8 cellular contexts compared by ENCODE assay signal in the genomic region with DNA sequence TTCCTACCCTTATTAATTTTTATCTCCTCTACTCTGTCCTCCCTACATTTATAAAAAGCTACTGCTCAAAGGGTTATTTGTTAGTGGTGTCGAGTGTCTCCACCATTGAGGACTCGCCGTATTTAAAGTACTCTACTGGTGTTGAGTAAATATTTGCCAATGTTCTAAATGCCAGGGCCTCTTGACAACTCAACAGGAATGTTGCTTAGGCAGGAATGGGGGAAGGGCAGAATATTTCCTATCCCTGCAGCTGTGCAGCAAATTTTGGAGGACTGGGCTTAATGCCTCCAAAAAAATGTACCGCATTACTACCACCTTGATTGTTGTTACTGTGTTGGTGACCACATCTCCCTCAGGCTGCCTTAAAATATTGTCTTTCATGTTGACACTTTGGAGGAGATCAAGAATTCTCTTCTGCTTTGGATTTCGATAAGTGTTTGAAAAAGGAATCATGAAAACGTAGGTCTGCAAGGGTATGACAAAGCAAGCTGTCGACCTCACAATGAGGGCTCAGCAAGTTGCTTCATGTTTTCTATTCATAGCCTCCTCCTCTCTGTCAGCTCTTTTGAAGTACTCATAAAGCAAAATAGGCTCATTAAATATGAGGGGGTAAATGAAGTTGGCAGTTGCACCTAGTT.
DNase-seq lines count a peak whose midpoint lies in the region; ATAC-seq and TF ChIP-seq lines count a peak whose summit lies in the region.

No MANE protein-coding gene starts in this region.

- TF ChIP-seq CTCF in epithelial cell of esophagus (IDR thresholded peaks at IDR 0.05; ENCODE audit: insufficient read depth, low read depth, low read length, missing control alignments), result no peak

- H3K79me1 ChIP-seq in neuronal stem cell (ENCODE audit: low read depth, low read length), result no peaks in the 10 kb centered on the region

- no peak overlapping the region for H4K8ac ChIP-seq in neuronal stem cell (ENCODE audit: low read depth, low read length)

- H3K27ac ChIP-seq in neuronal stem cell (replicated peaks; ENCODE audit: low read length), result no peak overlapping the region

- H3K14ac ChIP-seq in neuronal stem cell (ENCODE audit: low read length), result no peak overlapping the region

- no peak overlapping the region for H2BK15ac ChIP-seq in neuronal stem cell (ENCODE audit: low read length)

- H3K27me3 ChIP-seq in HAP-1 (ENCODE audit: low read depth) (no peaks in the 10 kb centered on the region), neuronal stem cell (ENCODE audit: control insufficient read depth in 3 of 3, insufficient read depth in 3 of 3, low read depth in 1 of 3, low read length in 3 of 3) (no peaks in the 10 kb centered on the region)

- no peak overlapping the region for H2BK5ac ChIP-seq in neuronal stem cell (ENCODE audit: low read length)

- no peaks in the 10 kb centered on the region for H3K9me3 ChIP-seq in HAP-1
- no peaks in the 10 kb centered on the region for H3K9me3 ChIP-seq in neuronal stem cell (replicated peaks in 1 of 2; ENCODE audit: control insufficient read depth in 2 of 2, insufficient read depth in 1 of 2, low read depth in 1 of 2, low read length in 2 of 2)

- ATAC-seq in HG02763 (IDR thresholded peaks at IDR 0.05; ENCODE audit: unreplicated experiment) (no peak), GM21447 (IDR thresholded peaks at IDR 0.05; ENCODE audit: unreplicated experiment) (no peak)
- ATAC-seq in activated CD4-positive, CD25-positive, alpha-beta regulatory T cell treated with anti-CD3 and anti-CD28 coated beads, Interleukin-2, amount 50 U/mL, for 24 hours, result no peak

- H3K36me3 ChIP-seq in HAP-1 (replicated peaks) (no peaks in the 10 kb centered on the region), neuronal stem cell (replicated peaks in 1 of 2; ENCODE audit: control insufficient read depth in 2 of 2, insufficient read depth in 2 of 2, low read length in 2 of 2) (no peaks in the 10 kb centered on the region)

- no peak overlapping the region for H3K9ac ChIP-seq in neuronal stem cell (ENCODE audit: low read depth, low read length, poor library complexity)

- H2BK120ac ChIP-seq in neuronal stem cell (ENCODE audit: low read depth, low read length), result no peak overlapping the region

- H3K4me2 ChIP-seq in neuronal stem cell (ENCODE audit: insufficient read depth, low read length, poor library complexity, severe bottlenecking), result no peak overlapping the region

- H3K4me1 ChIP-seq in HAP-1 (peaks cover 6% of the 10 kb centered on the region), neuronal stem cell (ENCODE audit: control insufficient read depth in 2 of 2, insufficient read depth in 1 of 2, low read depth in 1 of 2, low read length in 2 of 2) (peaks cover 0 to 10% of the 10 kb centered on the region in 2 donors)

- no peak overlapping the region for H3K18ac ChIP-seq in neuronal stem cell (ENCODE audit: low read length)

- no peak overlapping the region for H3K4me3 ChIP-seq in HAP-1
- H3K4me3 ChIP-seq in epithelial cell of esophagus (ENCODE audit: low read length), result peak overlapping the region; percentile 23
- H3K4me3 ChIP-seq in neuronal stem cell (ENCODE audit: low read length in 2 of 2), result no peak overlapping the region

- no peak overlapping the region for H3K4ac ChIP-seq in neuronal stem cell (ENCODE audit: low read length)

- H2BK12ac ChIP-seq in neuronal stem cell (ENCODE audit: low read length), result no peak overlapping the region

- H3K23ac ChIP-seq in neuronal stem cell (ENCODE audit: low read depth, low read length, poor library complexity), result no peak overlapping the region

- in situ Hi-C loops in HAP-1 (cut with MboI; ENCODE audit: low sequenced_read_pairs), result no loop called here

- no peak overlapping the region for H2AK5ac ChIP-seq in neuronal stem cell (ENCODE audit: low read depth, low read length)

- H4K91ac ChIP-seq in neuronal stem cell (ENCODE audit: low read depth, low read length, poor library complexity), result no peak overlapping the region

- H2AFZ ChIP-seq in neuronal stem cell (ENCODE audit: low read length), result peak overlapping the region; percentile 43

- WGBS in neuronal stem cell (ENCODE audit: extremely low coverage in 2 of 2, insufficient read length in 2 of 2, insufficient replicate concordance in 1 of 2), 2 donors, result no CpG with 5 or more reads among the region's 7 CpGs

- DNase-seq in HAP-1 (ENCODE audit: low spot score in 2 of 2) (peak; percentile 27 to 34), NCI-H460 (ENCODE audit: extremely low read depth, low read depth) (peak; percentile 80), epithelial cell of esophagus (ENCODE audit: low read depth) (peak; percentile 93), neuronal stem cell (ENCODE audit: low spot score) (no peak)
- no peak for DNase-seq in activated naive CD4-positive, alpha-beta T cell treated with anti-CD3 and anti-CD28 coated beads, Interleukin-2, amount 50 U/mL, for 16 hours

Comparison
In these comparisons a context has a peak if more than half of its experiments do, and no peak if none do; other contexts are left out.
1. DNase-seq: peak in HAP-1 (2 of 2), NCI-H460 (single experiment) and epithelial cell of esophagus (single experiment); none in neuronal stem cell (single experiment) and activated naive CD4-positive, alpha-beta T cell treated with anti-CD3 and anti-CD28 coated beads, Interleukin-2, amount 50 U/mL, for 16 hours (single experiment).